Comparison of ENCODE assay signal across 8 cellular contexts in genomic region chr6:33321227-33321626, GRCh38. TPM values are rescaled to one million over a fixed set of nuclear protein-coding genes. Genes with fewer than 3 reads are reported as not detected.
DNase-seq lines count a peak whose midpoint lies in the region; ATAC-seq and TF ChIP-seq lines count a peak whose summit lies in the region.

No MANE protein-coding gene starts in this region.

- peaks cover 29% of the 10 kb centered on the region for H3K36me3 ChIP-seq in lower lobe of right lung
- peaks cover 0 to 24% (median 8%) of the 10 kb centered on the region in 4 donors for H3K36me3 ChIP-seq in transverse colon

- TF ChIP-seq EP300 in transverse colon (IDR thresholded peaks at IDR 0.05; ENCODE audit: low read depth) = no peak

- H3K4me3 ChIP-seq in lower lobe of right lung (peak overlapping the region; percentile 71), transverse colon (peak overlapping the region in 1 of 4 donors; percentile 93)

- H3K27me3 Mint-ChIP-seq in activated naive CD4-positive, alpha-beta T cell treated with anti-CD3 and anti-CD28 coated beads, Interleukin-2, amount 50 U/mL, for 24 hours = no peaks in the 10 kb centered on the region

- TF ChIP-seq POLR2A in transverse colon (IDR thresholded peaks at IDR 0.05) = no peak

- WGBS in transverse colon (ENCODE audit: low coverage in 1 of 2), 2 donors = 72 to 77% methylated on average over 3 to 9 of the region's 9 CpGs

- no peak for DNase-seq in activated naive CD4-positive, alpha-beta T cell treated with anti-CD3 and anti-CD28 coated beads, Interleukin-2, amount 50 U/mL, for 16 hours
- DNase-seq in activated naive CD4-positive, alpha-beta T cell treated with anti-CD3 and anti-CD28 coated beads, Interleukin-2, amount 50 U/mL, for 72 hours (ENCODE audit: low spot score in 2 of 2) = no peak
- DNase-seq in lower lobe of right lung (no peak), transverse colon (no peak), omental fat pad (ENCODE audit: low spot score) (no peak), NCI-H446 (lab: John Stamatoyannopoulos, UW) (no peak)

- TF ChIP-seq CTCF in lower lobe of right lung (IDR thresholded peaks at IDR 0.05) = no peak
- no peak for TF ChIP-seq CTCF in transverse colon (IDR thresholded peaks at IDR 0.05)
- TF ChIP-seq CTCF in omental fat pad (IDR thresholded peaks at IDR 0.05) = no peak

- H3K27ac Mint-ChIP-seq in activated naive CD4-positive, alpha-beta T cell treated with anti-CD3 and anti-CD28 coated beads, Interleukin-2, amount 50 U/mL, for 24 hours = peak overlapping the region; percentile 87
- H3K27ac Mint-ChIP-seq in activated naive CD4-positive, alpha-beta T cell treated with anti-CD3 and anti-CD28 coated beads, Interleukin-2, amount 50 U/mL, for 72 hours = peak overlapping the region; percentile 48 to 96

- H3K27ac ChIP-seq in lower lobe of right lung (no peak overlapping the region), transverse colon (peak overlapping the region; percentile 90 to 94 (median 92))

- peaks cover 62% of the 10 kb centered on the region for H3K4me1 ChIP-seq in lower lobe of right lung
- H3K4me1 ChIP-seq in transverse colon = peaks cover 26 to 60% (median 51%) of the 10 kb centered on the region in 4 donors

- peaks cover 22% of the 10 kb centered on the region for H3K36me3 Mint-ChIP-seq in activated naive CD4-positive, alpha-beta T cell treated with anti-CD3 and anti-CD28 coated beads, Interleukin-2, amount 50 U/mL, for 24 hours
- H3K36me3 Mint-ChIP-seq in activated naive CD4-positive, alpha-beta T cell treated with anti-CD3 and anti-CD28 coated beads, Interleukin-2, amount 50 U/mL, for 72 hours = peaks cover 43 to 55% of the 10 kb centered on the region in 2 donors

- peak overlapping the region; percentile 95 for H3K4me3 Mint-ChIP-seq in activated naive CD4-positive, alpha-beta T cell treated with anti-CD3 and anti-CD28 coated beads, Interleukin-2, amount 50 U/mL, for 24 hours

- ATAC-seq in activated naive CD4-positive, alpha-beta T cell treated with anti-CD3 and anti-CD28 coated beads, Interleukin-2, amount 50 U/mL, for 72 hours = no peak
- no peak for ATAC-seq in lower lobe of right lung
- no peak for ATAC-seq in omental fat pad (ENCODE audit: low FRiP score)
- no peak for ATAC-seq in HG02798 (IDR thresholded peaks at IDR 0.05; ENCODE audit: poor library complexity, unreplicated experiment)

- H3K4me1 Mint-ChIP-seq in activated naive CD4-positive, alpha-beta T cell treated with anti-CD3 and anti-CD28 coated beads, Interleukin-2, amount 50 U/mL, for 24 hours = peaks cover 73% of the 10 kb centered on the region

- intact Hi-C loops in lower lobe of right lung (cut with DNase I) = no loop called here
- intact Hi-C loops in transverse colon (cut with DNase I; ENCODE audit: low total_unique reads) = no loop called here

- in situ Hi-C loops in transverse colon (cut with MboI; ENCODE audit: low pct_ligation_motif_present in 1 of 4, low pct_unique_long_range_greater_than_20kb in 1 of 4, low sequenced_read_pairs in 3 of 4) = no loop called here

- no peaks in the 10 kb centered on the region for H3K9me3 ChIP-seq in lower lobe of right lung
- H3K9me3 ChIP-seq in transverse colon = no peaks in the 10 kb centered on the region

- H3K9me3 Mint-ChIP-seq in activated naive CD4-positive, alpha-beta T cell treated with anti-CD3 and anti-CD28 coated beads, Interleukin-2, amount 50 U/mL, for 24 hours = no peaks in the 10 kb centered on the region
- no peaks in the 10 kb centered on the region for H3K9me3 Mint-ChIP-seq in activated naive CD4-positive, alpha-beta T cell treated with anti-CD3 and anti-CD28 coated beads, Interleukin-2, amount 50 U/mL, for 72 hours

- H3K27me3 ChIP-seq in lower lobe of right lung (ENCODE audit: low read depth) = no peaks in the 10 kb centered on the region
- H3K27me3 ChIP-seq in transverse colon = no peaks in the 10 kb centered on the region

RNA-seq across cellular contexts. Expression of gene DAXX, which starts 1.5 kb away (rescaled TPM):
- 10 to 100 TPM; 68.4 to 72.8 TPM for total RNA-seq in activated naive CD4-positive, alpha-beta T cell treated with anti-CD3 and anti-CD28 coated beads, Interleukin-2, amount 50 U/mL, for 72 hours
- 36.0 TPM for total RNA-seq in lower lobe of right lung
- total RNA-seq in transverse colon = 100 to 1,000 TPM in 1 of 4 donors, 10 to 100 TPM in 3; 40.7 to 302 (median 52.6) TPM
- total RNA-seq in omental fat pad = 10 to 100 TPM; 33.4 to 65.2 (median 42.5) TPM

RNA-seq across cellular contexts. Expression of gene ZBTB22, which starts 3.7 kb away (rescaled TPM):
- total RNA-seq in activated naive CD4-positive, alpha-beta T cell treated with anti-CD3 and anti-CD28 coated beads, Interleukin-2, amount 50 U/mL, for 72 hours = 10 to 100 TPM; 12.2 to 18.2 TPM
- total RNA-seq in lower lobe of right lung (27.5 TPM), transverse colon (10 to 100 TPM; 10.1 to 31.8 (median 17.2) TPM), omental fat pad (10 to 100 TPM; 10.7 to 15.3 (median 11.6) TPM)

RNA-seq across cellular contexts. Expression of gene TAPBP, which starts 7.3 kb away (rescaled TPM):
- total RNA-seq in activated naive CD4-positive, alpha-beta T cell treated with anti-CD3 and anti-CD28 coated beads, Interleukin-2, amount 50 U/mL, for 72 hours = 100 to 1,000 TPM; 143 to 216 TPM
- 206 TPM for total RNA-seq in lower lobe of right lung
- 100 to 1,000 TPM; 175 to 423 (median 217) TPM for total RNA-seq in transverse colon
- total RNA-seq in omental fat pad = 10 to 100 TPM; 50.2 to 90.5 (median 69.1) TPM

RNA-seq across cellular contexts. Expression of gene RGL2, which starts 22.5 kb away (rescaled TPM):
- total RNA-seq in activated naive CD4-positive, alpha-beta T cell treated with anti-CD3 and anti-CD28 coated beads, Interleukin-2, amount 50 U/mL, for 72 hours = 100 to 1,000 TPM in 1 of 2 donors, 10 to 100 TPM in 1; 24.5 to 136 TPM
- total RNA-seq in lower lobe of right lung (117 TPM), transverse colon (10 to 100 TPM; 21.3 to 70.3 (median 25.8) TPM), omental fat pad (10 to 100 TPM; 28.7 to 81.2 (median 41.7) TPM)

RNA-seq across cellular contexts. Expression of gene PFDN6, which starts 31.8 kb away (rescaled TPM):
- 100 to 1,000 TPM in 1 of 2 donors, 10 to 100 TPM in 1; 92.9 to 103 TPM for total RNA-seq in activated naive CD4-positive, alpha-beta T cell treated with anti-CD3 and anti-CD28 coated beads, Interleukin-2, amount 50 U/mL, for 72 hours
- total RNA-seq in lower lobe of right lung (32.9 TPM), transverse colon (10 to 100 TPM in 3 of 4 donors, not detected in 1; 23.6 to 39.8 (median 28.1) TPM), omental fat pad (10 to 100 TPM; 16.0 to 30.8 (median 23.1) TPM)
